8 cellular contexts compared by ENCODE assay signal in genomic region chr6:75934643-75935472, GRCh38.
DNase-seq lines count a peak whose midpoint lies in the region; ATAC-seq, FAIRE-seq and TF ChIP-seq lines count a peak whose summit lies in the region.

No MANE protein-coding gene starts in this region.

- TF ChIP-seq RAD21 in HepG2 (CRISPR knock-in tag; IDR thresholded peaks at IDR 0.05): peak; percentile 62

- no peak overlapping the region for H3K4me3 ChIP-seq in SU-DHL-6 (ENCODE audit: insufficient read depth, low read length, poor library complexity, severe bottlenecking)
- H3K4me3 ChIP-seq in HepG2 (replicated peaks in 1 of 3; ENCODE audit: insufficient read depth in 1 of 3, low read depth in 2 of 3, low read length in 3 of 3): peak overlapping the region in 1 of 3 experiments; percentile 53; a peak in 1 of 6 replicates

- H3K79me2 ChIP-seq in SU-DHL-6 (ENCODE audit: insufficient read depth, low read length): no peaks in the 10 kb centered on the region
- no peaks in the 10 kb centered on the region for H3K79me2 ChIP-seq in HepG2 (ENCODE audit: insufficient read depth, low read length)

- no peaks in the 10 kb centered on the region for H3K27me3 ChIP-seq in SU-DHL-6 (ENCODE audit: low read length)
- H3K27me3 ChIP-seq in HepG2 (ENCODE audit: control insufficient read depth in 1 of 2, insufficient read depth in 2 of 2, low read length in 2 of 2): peaks cover 0 to 3% of the 10 kb centered on the region in 2 experiments; a peak in 1 of 5 replicates

- BruUV-seq in HepG2 (replicated peaks; lab: Mats Ljungman, UMichigan): no TSS peak

- H3K9me3 ChIP-seq in SU-DHL-6 (ENCODE audit: insufficient read depth, low read length): no peaks in the 10 kb centered on the region
- no peaks in the 10 kb centered on the region for H3K9me3 ChIP-seq in HepG2 (ENCODE audit: low read length)

- H3F3A ChIP-seq in SU-DHL-6 (ENCODE audit: insufficient read depth): no peaks in the 10 kb centered on the region

- in situ Hi-C loops in HepG2 (cut with HindIII; ENCODE audit: extremely low pct_ligation_motif_present, low pct_unique_long_range_greater_than_20kb): loop anchor here (5.0 to 25.0 kb wide), 2 partner anchors 927 to 1522 kb away; no protein-coding TSS in a partner anchor

- H3K4me2 ChIP-seq in SU-DHL-6 (ENCODE audit: low read depth, low read length, poor library complexity, severe bottlenecking) (no peak overlapping the region), HepG2 (ENCODE audit: low read depth, low read length) (peak overlapping the region; percentile 81)

- no peak overlapping the region for H3K27ac ChIP-seq in SU-DHL-6 (ENCODE audit: low read depth, low read length)
- no peak overlapping the region for H3K27ac ChIP-seq in HepG2 (ENCODE audit: extremely low read length, insufficient read depth, low read length)

- POLR2A ChIA-PET in HepG2 (lab: Yijun Ruan, JAX): no interaction called here

- WGBS in HepG2 (ENCODE audit: low lambda C conversion rate): 7% methylated on average over 32 of the region's 32 CpGs

- CTCF ChIA-PET in HepG2 (lab: Yijun Ruan, JAX; ENCODE audit: low intra/inter-chr PET ratio, low total read pairs): interaction anchor here (0.7 kb wide), 1 partner anchor 1522 kb away, joined by 3 read pairs; no protein-coding TSS in a partner anchor

- intact Hi-C loops in HepG2 (cut with micrococcal nuclease; ENCODE audit: unreplicated experiment): loop anchor here (1.0 to 10.0 kb wide), 4 partner anchors 416 to 942 kb away; no protein-coding TSS in a partner anchor

- FAIRE-seq in GM12892 (lab: Jason Lieb, UNC) (peak; percentile 91), HepG2 (lab: Jason Lieb, UNC) (peak; percentile 86)

- TF ChIP-seq CTCF in SU-DHL-6 (IDR thresholded peaks at IDR 0.05; ENCODE audit: insufficient read depth, low read length, poor library complexity, severe bottlenecking) (peak; percentile 70), HepG2 (CRISPR knock-in tag; IDR thresholded peaks at IDR 0.05) (peak; percentile 85)

- no peak overlapping the region for H3K9ac ChIP-seq in SU-DHL-6 (ENCODE audit: low read length)
- no peak overlapping the region for H3K9ac ChIP-seq in HepG2 (ENCODE audit: insufficient read depth, low read depth, low read length)

- ATAC-seq in HG02798 (IDR thresholded peaks at IDR 0.05; ENCODE audit: poor library complexity, unreplicated experiment) (peak; percentile 85), HepG2 (peak; percentile 81)
- peak; percentile 52 for ATAC-seq in stimulated activated naive CD8-positive, alpha-beta T cell treated with anti-CD3 and anti-CD28 coated beads, Interleukin-15, Interleukin-2, amounts not matched to agents 100 U/mL and 50 U/mL, for 24 hours

- H4K20me1 ChIP-seq in SU-DHL-6 (ENCODE audit: low read depth, low read length) (no peaks in the 10 kb centered on the region), HepG2 (ENCODE audit: insufficient read depth, low read length) (no peaks in the 10 kb centered on the region)

- TF ChIP-seq POLR2A in GM12892 (IDR thresholded peaks at IDR 0.05; ENCODE audit: low read depth, low read length): no peak
- TF ChIP-seq POLR2A in HepG2 (IDR thresholded peaks at IDR 0.05; ENCODE audit: insufficient read depth in 1 of 2, low read depth in 2 of 2, low read length in 2 of 2): no peak

- H2AFZ ChIP-seq in SU-DHL-6 (ENCODE audit: low read depth, low read length, severe bottlenecking) (no peak overlapping the region), HepG2 (ENCODE audit: low read length) (no peak overlapping the region)

- H3K36me3 ChIP-seq in SU-DHL-6 (ENCODE audit: low read length): no peaks in the 10 kb centered on the region
- H3K36me3 ChIP-seq in HepG2 (replicated peaks in 1 of 2; ENCODE audit: control insufficient read depth in 1 of 2, insufficient read depth in 2 of 2, low read length in 2 of 2): no peaks in the 10 kb centered on the region

- TF ChIP-seq EP300 in HepG2 (IDR thresholded peaks at IDR 0.05; ENCODE audit: low read depth in 2 of 2, low read length in 2 of 2) (no peak), HepG2 (CRISPR knock-in tag; IDR thresholded peaks at IDR 0.05; ENCODE audit: borderline replicate concordance) (no peak)

- no peaks in the 10 kb centered on the region for H3K9me2 ChIP-seq in SU-DHL-6 (replicated peaks; ENCODE audit: insufficient read depth, low read length)

- H3K4me1 ChIP-seq in HepG2 (ENCODE audit: insufficient read depth, low read length): peaks cover 14% of the 10 kb centered on the region; the same call in 1 of the 2 replicates

- DNase-seq in AG08396 (ENCODE audit: low spot score) (peak; percentile 81), GM12892 (ENCODE audit: insufficient read length) (peak; percentile 30), NCI-H1092 treated with DMSO at 0.1 percent for 48 hours (lab: John Stamatoyannopoulos, UW) (peak; percentile 39), dermis blood vessel endothelial cell (peak; percentile 83), HepG2 (ENCODE audit: low spot score) (peak; percentile 70)
- DNase-seq in stimulated activated naive CD8-positive, alpha-beta T cell treated with anti-CD3 and anti-CD28 coated beads, Interleukin-15, Interleukin-2, amounts not matched to agents 100 U/mL and 50 U/mL, for 24 hours: peak; percentile 19

TF ChIP-seq in HepG2, 621 proteins besides CTCF, POLR2A, EP300 and RAD21 (continues in another document):
- TF ChIP-seq TAF1 (CRISPR knock-in tag; IDR thresholded peaks at IDR 0.05) (no peak), HCFC1 (IDR thresholded peaks at IDR 0.05; ENCODE audit: low read depth, low read length) (no peak), SMC3 (IDR thresholded peaks at IDR 0.05; ENCODE audit: low read length) (peak; percentile 60; the same call in 1 of the 2 replicates), GATAD1 (CRISPR knock-in tag; IDR thresholded peaks at IDR 0.05) (no peak), HDAC2 (CRISPR knock-in tag; IDR thresholded peaks at IDR 0.05) (no peak), IKZF1 (IDR thresholded peaks at IDR 0.05) (no peak), ZNF451 (CRISPR knock-in tag; IDR thresholded peaks at IDR 0.05) (no peak)
- TF ChIP-seq, protein P1, sequence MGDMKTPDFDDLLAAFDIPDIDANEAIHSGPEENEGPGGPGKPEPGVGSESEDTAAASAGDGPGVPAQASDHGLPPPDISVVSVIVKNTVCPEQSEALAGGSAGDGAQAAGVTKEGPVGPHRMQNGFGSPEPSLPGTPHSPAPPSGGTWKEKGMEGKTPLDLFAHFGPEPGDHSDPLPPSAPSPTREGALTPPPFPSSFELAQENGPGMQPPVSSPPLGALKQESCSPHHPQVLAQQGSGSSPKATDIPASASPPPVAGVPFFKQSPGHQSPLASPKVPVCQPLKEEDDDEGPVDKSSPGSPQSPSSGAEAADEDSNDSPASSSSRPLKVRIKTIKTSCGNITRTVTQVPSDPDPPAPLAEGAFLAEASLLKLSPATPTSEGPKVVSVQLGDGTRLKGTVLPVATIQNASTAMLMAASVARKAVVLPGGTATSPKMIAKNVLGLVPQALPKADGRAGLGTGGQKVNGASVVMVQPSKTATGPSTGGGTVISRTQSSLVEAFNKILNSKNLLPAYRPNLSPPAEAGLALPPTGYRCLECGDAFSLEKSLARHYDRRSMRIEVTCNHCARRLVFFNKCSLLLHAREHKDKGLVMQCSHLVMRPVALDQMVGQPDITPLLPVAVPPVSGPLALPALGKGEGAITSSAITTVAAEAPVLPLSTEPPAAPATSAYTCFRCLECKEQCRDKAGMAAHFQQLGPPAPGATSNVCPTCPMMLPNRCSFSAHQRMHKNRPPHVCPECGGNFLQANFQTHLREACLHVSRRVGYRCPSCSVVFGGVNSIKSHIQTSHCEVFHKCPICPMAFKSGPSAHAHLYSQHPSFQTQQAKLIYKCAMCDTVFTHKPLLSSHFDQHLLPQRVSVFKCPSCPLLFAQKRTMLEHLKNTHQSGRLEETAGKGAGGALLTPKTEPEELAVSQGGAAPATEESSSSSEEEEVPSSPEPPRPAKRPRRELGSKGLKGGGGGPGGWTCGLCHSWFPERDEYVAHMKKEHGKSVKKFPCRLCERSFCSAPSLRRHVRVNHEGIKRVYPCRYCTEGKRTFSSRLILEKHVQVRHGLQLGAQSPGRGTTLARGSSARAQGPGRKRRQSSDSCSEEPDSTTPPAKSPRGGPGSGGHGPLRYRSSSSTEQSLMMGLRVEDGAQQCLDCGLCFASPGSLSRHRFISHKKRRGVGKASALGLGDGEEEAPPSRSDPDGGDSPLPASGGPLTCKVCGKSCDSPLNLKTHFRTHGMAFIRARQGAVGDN (CRISPR knock-in tag; IDR thresholded peaks at IDR 0.05): peak; percentile 34; the same call in 1 of the 2 replicates
- TF ChIP-seq, protein P2, sequence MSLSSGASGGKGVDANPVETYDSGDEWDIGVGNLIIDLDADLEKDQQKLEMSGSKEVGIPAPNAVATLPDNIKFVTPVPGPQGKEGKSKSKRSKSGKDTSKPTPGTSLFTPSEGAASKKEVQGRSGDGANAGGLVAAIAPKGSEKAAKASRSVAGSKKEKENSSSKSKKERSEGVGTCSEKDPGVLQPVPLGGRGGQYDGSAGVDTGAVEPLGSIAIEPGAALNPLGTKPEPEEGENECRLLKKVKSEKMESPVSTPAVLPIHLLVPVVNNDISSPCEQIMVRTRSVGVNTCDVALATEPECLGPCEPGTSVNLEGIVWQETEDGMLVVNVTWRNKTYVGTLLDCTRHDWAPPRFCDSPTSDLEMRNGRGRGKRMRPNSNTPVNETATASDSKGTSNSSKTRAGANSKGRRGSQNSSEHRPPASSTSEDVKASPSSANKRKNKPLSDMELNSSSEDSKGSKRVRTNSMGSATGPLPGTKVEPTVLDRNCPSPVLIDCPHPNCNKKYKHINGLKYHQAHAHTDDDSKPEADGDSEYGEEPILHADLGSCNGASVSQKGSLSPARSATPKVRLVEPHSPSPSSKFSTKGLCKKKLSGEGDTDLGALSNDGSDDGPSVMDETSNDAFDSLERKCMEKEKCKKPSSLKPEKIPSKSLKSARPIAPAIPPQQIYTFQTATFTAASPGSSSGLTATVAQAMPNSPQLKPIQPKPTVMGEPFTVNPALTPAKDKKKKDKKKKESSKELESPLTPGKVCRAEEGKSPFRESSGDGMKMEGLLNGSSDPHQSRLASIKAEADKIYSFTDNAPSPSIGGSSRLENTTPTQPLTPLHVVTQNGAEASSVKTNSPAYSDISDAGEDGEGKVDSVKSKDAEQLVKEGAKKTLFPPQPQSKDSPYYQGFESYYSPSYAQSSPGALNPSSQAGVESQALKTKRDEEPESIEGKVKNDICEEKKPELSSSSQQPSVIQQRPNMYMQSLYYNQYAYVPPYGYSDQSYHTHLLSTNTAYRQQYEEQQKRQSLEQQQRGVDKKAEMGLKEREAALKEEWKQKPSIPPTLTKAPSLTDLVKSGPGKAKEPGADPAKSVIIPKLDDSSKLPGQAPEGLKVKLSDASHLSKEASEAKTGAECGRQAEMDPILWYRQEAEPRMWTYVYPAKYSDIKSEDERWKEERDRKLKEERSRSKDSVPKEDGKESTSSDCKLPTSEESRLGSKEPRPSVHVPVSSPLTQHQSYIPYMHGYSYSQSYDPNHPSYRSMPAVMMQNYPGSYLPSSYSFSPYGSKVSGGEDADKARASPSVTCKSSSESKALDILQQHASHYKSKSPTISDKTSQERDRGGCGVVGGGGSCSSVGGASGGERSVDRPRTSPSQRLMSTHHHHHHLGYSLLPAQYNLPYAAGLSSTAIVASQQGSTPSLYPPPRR (CRISPR knock-in tag; IDR thresholded peaks at IDR 0.05; ENCODE audit: borderline replicate concordance): no peak

Comparison
In these comparisons a context has a peak if more than half of its experiments do, and no peak if none do; other contexts are left out.
1. DNase-seq: peak in every context shown above with its lines; median percentile 83 in dermis blood vessel endothelial cell; 81 in AG08396; 70 in HepG2; 39 in NCI-H1092 treated with DMSO at 0.1 percent for 48 hours; 30 in GM12892; 19 in stimulated activated naive CD8-positive, alpha-beta T cell treated with anti-CD3 and anti-CD28 coated beads, Interleukin-15, Interleukin-2, amounts not matched to agents 100 U/mL and 50 U/mL, for 24 hours.